23 cellular contexts compared by ENCODE assay signal in genomic region chr6:68400396-68400795, GRCh38.
A peak's percentile ranks its signal among the peaks of the same experiment; 100 is the strongest.
DNase-seq lines count a peak whose midpoint lies in the region; ATAC-seq and TF ChIP-seq lines count a peak whose summit lies in the region.
"Had no signal": no experiment of that assay in that cellular context is flagged by ENCODE, and none has a peak within 500 bp of the region (broad histone marks: within the 10 kb centered on the region; RNA-seq: fewer than 3 reads in every experiment).

No MANE protein-coding gene starts in this region.

- no peaks in the 10 kb centered on the region for H3K79me2 ChIP-seq in mesendoderm (ENCODE audit: control insufficient read depth, insufficient read depth, low read length)

- H3K36me3 Mint-ChIP-seq in naive thymus-derived CD4-positive, alpha-beta T cell, result no peaks in the 10 kb centered on the region
- H3K36me3 Mint-ChIP-seq: brain had no signal

- no peaks in the 10 kb centered on the region for H3K4me1 Mint-ChIP-seq in naive thymus-derived CD4-positive, alpha-beta T cell
- H3K4me1 Mint-ChIP-seq: brain, natural killer cell had no signal

- WGBS in mesendoderm (ENCODE audit: extremely low coverage, insufficient coverage, low lambda C conversion rate), result no CpG with 5 or more reads among the region's 2 CpGs

- H3K36me3 ChIP-seq in Panc1 (ENCODE audit: control insufficient read depth, insufficient read depth, low read length), result no peaks in the 10 kb centered on the region
- H3K36me3 ChIP-seq in mesendoderm (ENCODE audit: control insufficient read depth, insufficient read depth, low read length), result no peaks in the 10 kb centered on the region
- no peaks in the 10 kb centered on the region for H3K36me3 ChIP-seq in naive thymus-derived CD4-positive, alpha-beta T cell (ENCODE audit: control insufficient read depth in 2 of 3, insufficient read depth in 3 of 3, low read length in 3 of 3)
- H3K36me3 ChIP-seq: BLaER1, sigmoid colon, uterus had no signal

- POLR2A ChIA-PET in Panc1 (lab: Charles Lee), result no interaction called here
- POLR2A ChIA-PET in naive thymus-derived CD4-positive, alpha-beta T cell (lab: Charles Lee), result no interaction called here

- no peak overlapping the region for H2BK5ac ChIP-seq in mesendoderm (ENCODE audit: low read length)

- no peak overlapping the region for H4K5ac ChIP-seq in mesendoderm (ENCODE audit: low read length)

- no peak overlapping the region for H3K23ac ChIP-seq in mesendoderm (ENCODE audit: low read length)

- H2BK120ac ChIP-seq in mesendoderm (ENCODE audit: low read depth, low read length), result no peak overlapping the region

- H2AK5ac ChIP-seq in mesendoderm (ENCODE audit: low read length), result no peak overlapping the region

- H3K9me3 ChIP-seq in Panc1 (ENCODE audit: control insufficient read depth, insufficient read depth, low read depth, low read length), result peaks cover 10% of the 10 kb centered on the region; the same call in 1 of the 2 replicates
- H3K9me3 ChIP-seq in naive thymus-derived CD4-positive, alpha-beta T cell (ENCODE audit: control insufficient read depth in 2 of 3, low read length in 3 of 3), result peaks cover 0 to 15% (median 0%) of the 10 kb centered on the region in 3 experiments
- H3K9me3 ChIP-seq: sigmoid colon, uterus had no signal

- H3K4me2 ChIP-seq in mesendoderm (ENCODE audit: low read length), result no peak overlapping the region
- H3K4me2 ChIP-seq: BLaER1 had no signal

- H3K4me1 ChIP-seq in Panc1 (ENCODE audit: control insufficient read depth, insufficient read depth, low read length) (no peaks in the 10 kb centered on the region), mesendoderm (ENCODE audit: control insufficient read depth, low read depth, low read length) (no peaks in the 10 kb centered on the region)
- no peaks in the 10 kb centered on the region for H3K4me1 ChIP-seq in naive thymus-derived CD4-positive, alpha-beta T cell (ENCODE audit: control insufficient read depth in 2 of 2, insufficient read depth in 2 of 2, low read length in 2 of 2)
- H3K4me1 ChIP-seq: BLaER1, sigmoid colon, uterus had no signal

- intact Hi-C loops in Panc1 (cut with micrococcal nuclease; ENCODE audit: unreplicated experiment), result no loop called here
- intact Hi-C loops in naive thymus-derived CD4-positive, alpha-beta T cell (cut with micrococcal nuclease), result no loop called here

- H3K18ac ChIP-seq in mesendoderm (ENCODE audit: low read length), result no peak overlapping the region

- no peak overlapping the region for H3K4me3 ChIP-seq in Panc1 (ENCODE audit: low read depth in 2 of 2, low read length in 2 of 2)
- H3K4me3 ChIP-seq in mesendoderm (ENCODE audit: low read length), result no peak overlapping the region
- H3K4me3 ChIP-seq in naive thymus-derived CD4-positive, alpha-beta T cell (ENCODE audit: low read length), result no peak overlapping the region
- H3K4me3 ChIP-seq: BLaER1, sigmoid colon, uterus had no signal

- H3K4me3 Mint-ChIP-seq in naive thymus-derived CD4-positive, alpha-beta T cell, result no peak overlapping the region
- H3K4me3 Mint-ChIP-seq: brain, natural killer cell had no signal

- no peak overlapping the region for H3K27ac Mint-ChIP-seq in naive thymus-derived CD4-positive, alpha-beta T cell
- H3K27ac Mint-ChIP-seq: activated T-helper 2 cell treated with anti-CD3 and anti-CD28 coated beads, Interferon-gamma antibody, Interleukin-2, Interleukin-4, amounts not matched to agents 10 μg/mL and 5 μg/mL and 100 μg/mL, durations not matched to agents 14 hours and 24 hours and 36 hours; brain; natural killer cell had no signal

- H3K27me3 ChIP-seq in Panc1 (ENCODE audit: control insufficient read depth, insufficient read depth, low read length), result no peaks in the 10 kb centered on the region
- no peaks in the 10 kb centered on the region for H3K27me3 ChIP-seq in mesendoderm (ENCODE audit: insufficient read depth, low read length, poor library complexity)
- no peaks in the 10 kb centered on the region for H3K27me3 ChIP-seq in naive thymus-derived CD4-positive, alpha-beta T cell (ENCODE audit: control insufficient read depth in 2 of 2, insufficient read depth in 2 of 2, low read length in 2 of 2)
- H3K27me3 ChIP-seq: BLaER1, sigmoid colon, uterus had no signal

- BruUV-seq in Panc1 (replicated peaks; lab: Mats Ljungman, UMichigan), result no TSS peak

- H3K27ac ChIP-seq in Panc1 (ENCODE audit: low read length) (no peak overlapping the region), mesendoderm (ENCODE audit: low read depth, low read length) (no peak overlapping the region)
- no peak overlapping the region for H3K27ac ChIP-seq in naive thymus-derived CD4-positive, alpha-beta T cell (ENCODE audit: low read depth, low read length)
- H3K27ac ChIP-seq: BLaER1, sigmoid colon, uterus had no signal

- peak; percentile 3 for DNase-seq in DMS 273 (lab: John Stamatoyannopoulos, UW; ENCODE audit: unreplicated experiment)
- no peak for DNase-seq in DMS 273 treated with DMSO at 0.1 percent for 48 hours (lab: John Stamatoyannopoulos, UW)
- no peak for DNase-seq in Panc1 (ENCODE audit: low read depth, low spot score)
- peak; percentile 6 for DNase-seq in mesendoderm
- no peak for DNase-seq in NCI-H82 (lab: John Stamatoyannopoulos, UW)
- no peak for DNase-seq in naive thymus-derived CD4-positive, alpha-beta T cell
- DNase-seq: 8988T; activated CD4-positive, alpha-beta T cell treated with anti-CD3 and anti-CD28 coated beads for 1 hour; effector memory CD4-positive, alpha-beta T cell; GF-D8; left colon; natural killer cell; NCI-H1105; NCI-H2107; NCI-H510A treated with DMSO at 0.1 percent for 48 hours; sigmoid colon; uterus had no signal

- H3K9ac ChIP-seq in mesendoderm (ENCODE audit: low read length), result no peak overlapping the region
- H3K9ac ChIP-seq: BLaER1 had no signal

- no peak overlapping the region for H3K4ac ChIP-seq in mesendoderm (ENCODE audit: low read depth, low read length)

- H3K56ac ChIP-seq in mesendoderm (ENCODE audit: low read length), result no peak overlapping the region

- no peaks in the 10 kb centered on the region for H3K27me3 Mint-ChIP-seq in naive thymus-derived CD4-positive, alpha-beta T cell

- no peak overlapping the region for H4K8ac ChIP-seq in mesendoderm (ENCODE audit: low read depth, low read length)

- in situ Hi-C loops in Panc1 (cut with HindIII; ENCODE audit: low pct_unique_long_range_greater_than_20kb, low sequenced_read_pairs), result no loop called here

- peaks cover 2 to 24% (median 11%) of the 10 kb centered on the region in 11 donors for H3K9me3 Mint-ChIP-seq in naive thymus-derived CD4-positive, alpha-beta T cell

- no peak overlapping the region for H2BK15ac ChIP-seq in mesendoderm (replicated peaks; ENCODE audit: low read depth)

- peak; percentile 29 for TF ChIP-seq CTCF in Panc1 (IDR thresholded peaks at IDR 0.05)

- peak; percentile 54 for ATAC-seq in HG02885 (IDR thresholded peaks at IDR 0.05; ENCODE audit: poor library complexity, unreplicated experiment)
- ATAC-seq in Panc1, result no peak
- no peak for ATAC-seq in naive thymus-derived CD4-positive, alpha-beta T cell
- no peak for ATAC-seq in HG03457 (IDR thresholded peaks at IDR 0.05; ENCODE audit: unreplicated experiment)
- ATAC-seq: left colon, natural killer cell, Right ventricle myocardium inferior had no signal

- H3K79me1 ChIP-seq in mesendoderm (ENCODE audit: low read length), result no peaks in the 10 kb centered on the region

- CTCF ChIA-PET in Panc1 (lab: Charles Lee), result no interaction called here
- CTCF ChIA-PET in naive thymus-derived CD4-positive, alpha-beta T cell (lab: Charles Lee), result no interaction called here

Comparison
In these comparisons a context has a peak if more than half of its experiments do, and no peak if none do; other contexts are left out.
1. DNase-seq: peak in DMS 273 (single experiment) and mesendoderm (single experiment); none in DMS 273 treated with DMSO at 0.1 percent for 48 hours (single experiment), Panc1 (single experiment), NCI-H82 (single experiment) and naive thymus-derived CD4-positive, alpha-beta T cell (0 of 9).